Comparison of ENCODE assay signal across 1 cellular context in the genomic region with DNA sequence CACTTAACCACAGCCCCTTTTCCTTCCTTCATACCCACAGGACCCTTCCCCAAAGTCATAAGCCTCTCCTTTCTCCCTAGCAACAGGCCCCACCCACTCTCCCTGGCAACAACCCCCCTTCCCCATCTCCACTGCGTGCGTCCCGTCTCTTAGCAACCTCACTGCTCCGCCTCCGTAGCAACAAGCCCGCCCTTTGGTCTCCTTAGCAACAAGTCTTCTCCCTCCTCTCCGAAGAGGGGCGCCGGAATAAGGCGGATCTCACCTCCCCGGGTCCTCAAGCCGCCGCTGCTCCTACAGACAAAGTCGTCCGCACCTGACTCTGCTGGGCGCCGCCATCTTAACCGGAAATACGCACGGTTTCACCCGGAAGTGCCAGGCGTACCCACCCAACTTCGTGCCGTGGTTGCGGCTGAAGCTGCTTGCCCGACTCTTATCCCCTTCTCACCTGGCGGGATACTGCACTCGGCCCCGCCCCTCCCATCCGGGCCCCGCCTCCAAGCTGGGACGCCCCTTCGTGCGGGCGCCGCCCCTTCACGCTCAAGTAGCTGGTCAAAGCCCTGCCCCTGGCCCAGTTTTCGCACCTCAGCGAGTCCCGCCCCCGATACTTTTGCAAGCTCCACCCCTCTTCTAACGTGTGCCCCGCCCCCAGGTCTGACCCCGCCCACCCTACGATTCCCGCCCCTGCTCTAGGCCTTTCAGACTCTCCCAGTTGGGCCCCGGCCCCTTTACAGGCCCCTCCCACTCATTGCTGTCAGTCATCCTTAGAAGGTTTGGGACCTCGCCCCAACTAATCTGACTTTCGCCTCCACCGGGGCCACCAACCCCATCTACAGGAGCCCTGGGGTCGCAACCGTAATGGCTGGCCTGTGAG.
TF ChIP-seq lines count a peak whose summit lies in the region.

A gene with protein sequence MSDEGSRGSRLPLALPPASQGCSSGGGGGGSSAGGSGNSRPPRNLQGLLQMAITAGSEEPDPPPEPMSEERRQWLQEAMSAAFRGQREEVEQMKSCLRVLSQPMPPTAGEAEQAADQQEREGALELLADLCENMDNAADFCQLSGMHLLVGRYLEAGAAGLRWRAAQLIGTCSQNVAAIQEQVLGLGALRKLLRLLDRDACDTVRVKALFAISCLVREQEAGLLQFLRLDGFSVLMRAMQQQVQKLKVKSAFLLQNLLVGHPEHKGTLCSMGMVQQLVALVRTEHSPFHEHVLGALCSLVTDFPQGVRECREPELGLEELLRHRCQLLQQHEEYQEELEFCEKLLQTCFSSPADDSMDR (minus strand): TSS at position 338 of the 871 bp plus-strand sequence. CDS start 502 bp downstream, outside the sequence.

TF ChIP-seq in K562, 482 proteins besides CTCF, POLR2A, EP300 and RAD21 (continued from another document and continues in another):
- TF ChIP-seq, protein P1, sequence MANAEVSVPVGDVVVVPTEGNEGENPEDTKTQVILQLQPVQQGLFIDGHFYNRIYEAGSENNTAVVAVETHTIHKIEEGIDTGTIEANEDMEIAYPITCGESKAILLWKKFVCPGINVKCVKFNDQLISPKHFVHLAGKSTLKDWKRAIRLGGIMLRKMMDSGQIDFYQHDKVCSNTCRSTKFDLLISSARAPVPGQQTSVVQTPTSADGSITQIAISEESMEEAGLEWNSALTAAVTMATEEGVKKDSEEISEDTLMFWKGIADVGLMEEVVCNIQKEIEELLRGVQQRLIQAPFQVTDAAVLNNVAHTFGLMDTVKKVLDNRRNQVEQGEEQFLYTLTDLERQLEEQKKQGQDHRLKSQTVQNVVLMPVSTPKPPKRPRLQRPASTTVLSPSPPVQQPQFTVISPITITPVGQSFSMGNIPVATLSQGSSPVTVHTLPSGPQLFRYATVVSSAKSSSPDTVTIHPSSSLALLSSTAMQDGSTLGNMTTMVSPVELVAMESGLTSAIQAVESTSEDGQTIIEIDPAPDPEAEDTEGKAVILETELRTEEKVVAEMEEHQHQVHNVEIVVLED (CRISPR knock-in tag; IDR thresholded peaks at IDR 0.05), result peak; percentile 54; the same call in 1 of the 2 replicates
- TF ChIP-seq KDM1A (IDR thresholded peaks at IDR 0.05) (peak; percentile 18 to 73; a peak in 2 of 4 replicates), CC2D1A (IDR thresholded peaks at IDR 0.05) (peak; percentile 41; the same call in 1 of the 2 replicates), TRIM28 (IDR thresholded peaks at IDR 0.05) (peak; percentile 51; the same call in 1 of the 2 replicates), SIN3B (IDR thresholded peaks at IDR 0.05; ENCODE audit: low read depth) (peak; percentile 96), LARP7 (IDR thresholded peaks at IDR 0.05) (0 out of 2 replicates have a peak, but pooled peaks have one; percentile 36), ZKSCAN8 (CRISPR knock-in tag; IDR thresholded peaks at IDR 0.05) (no peak), NFE2L1 (tag; IDR thresholded peaks at IDR 0.05; ENCODE audit: borderline replicate concordance, low read depth) (no peak), ATF1 (CRISPR knock-in tag; IDR thresholded peaks at IDR 0.05) (no peak), ATF1 (tag; IDR thresholded peaks at IDR 0.05) (peak; percentile 97), TARDBP (IDR thresholded peaks at IDR 0.05) (peak; percentile 88), ELF1 (tag; IDR thresholded peaks at IDR 0.05) (peak; percentile 87), PPARD (CRISPR knock-in tag; IDR thresholded peaks at IDR 0.05) (no peak), ZNF217 (CRISPR knock-in tag; IDR thresholded peaks at IDR 0.05) (no peak), CBX3 (IDR thresholded peaks at IDR 0.05; ENCODE audit: borderline replicate concordance in 1 of 2, low read length in 2 of 2) (0 out of 3 replicates have a peak, but pooled peaks of 1 of the 2 experiments have one; percentile 39), NEUROD1 (IDR thresholded peaks at IDR 0.05; ENCODE audit: borderline replicate concordance, low read depth, low read length, partially characterized antibody) (peak; percentile 42), ZNF696 (CRISPR knock-in tag; conservative IDR thresholded peaks at IDR 0.05) (no peak), RCOR1 (IDR thresholded peaks at IDR 0.05; ENCODE audit: borderline replicate concordance in 1 of 2, low read depth in 2 of 2, low read length in 2 of 2) (peak in 1 of 2 experiments; percentile 61; a peak in 2 of 4 replicates), TBP (optimal IDR thresholded peaks at IDR 0.05; ENCODE audit: low read depth, low read length) (peak; percentile 78), POLR2G (IDR thresholded peaks at IDR 0.05; ENCODE audit: low read depth, low read length) (peak; percentile 80), ZNF444 (CRISPR knock-in tag; IDR thresholded peaks at IDR 0.05) (no peak)
- TF ChIP-seq, protein P2, sequence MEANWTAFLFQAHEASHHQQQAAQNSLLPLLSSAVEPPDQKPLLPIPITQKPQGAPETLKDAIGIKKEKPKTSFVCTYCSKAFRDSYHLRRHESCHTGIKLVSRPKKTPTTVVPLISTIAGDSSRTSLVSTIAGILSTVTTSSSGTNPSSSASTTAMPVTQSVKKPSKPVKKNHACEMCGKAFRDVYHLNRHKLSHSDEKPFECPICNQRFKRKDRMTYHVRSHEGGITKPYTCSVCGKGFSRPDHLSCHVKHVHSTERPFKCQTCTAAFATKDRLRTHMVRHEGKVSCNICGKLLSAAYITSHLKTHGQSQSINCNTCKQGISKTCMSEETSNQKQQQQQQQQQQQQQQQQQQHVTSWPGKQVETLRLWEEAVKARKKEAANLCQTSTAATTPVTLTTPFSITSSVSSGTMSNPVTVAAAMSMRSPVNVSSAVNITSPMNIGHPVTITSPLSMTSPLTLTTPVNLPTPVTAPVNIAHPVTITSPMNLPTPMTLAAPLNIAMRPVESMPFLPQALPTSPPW (CRISPR knock-in tag; IDR thresholded peaks at IDR 0.05), result peak; percentile 94
- TF ChIP-seq, protein P3, sequence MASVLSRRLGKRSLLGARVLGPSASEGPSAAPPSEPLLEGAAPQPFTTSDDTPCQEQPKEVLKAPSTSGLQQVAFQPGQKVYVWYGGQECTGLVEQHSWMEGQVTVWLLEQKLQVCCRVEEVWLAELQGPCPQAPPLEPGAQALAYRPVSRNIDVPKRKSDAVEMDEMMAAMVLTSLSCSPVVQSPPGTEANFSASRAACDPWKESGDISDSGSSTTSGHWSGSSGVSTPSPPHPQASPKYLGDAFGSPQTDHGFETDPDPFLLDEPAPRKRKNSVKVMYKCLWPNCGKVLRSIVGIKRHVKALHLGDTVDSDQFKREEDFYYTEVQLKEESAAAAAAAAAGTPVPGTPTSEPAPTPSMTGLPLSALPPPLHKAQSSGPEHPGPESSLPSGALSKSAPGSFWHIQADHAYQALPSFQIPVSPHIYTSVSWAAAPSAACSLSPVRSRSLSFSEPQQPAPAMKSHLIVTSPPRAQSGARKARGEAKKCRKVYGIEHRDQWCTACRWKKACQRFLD (CRISPR knock-in tag; IDR thresholded peaks at IDR 0.05), result peak; percentile 63; the same call in 1 of the 2 replicates
- TF ChIP-seq, protein P4, sequence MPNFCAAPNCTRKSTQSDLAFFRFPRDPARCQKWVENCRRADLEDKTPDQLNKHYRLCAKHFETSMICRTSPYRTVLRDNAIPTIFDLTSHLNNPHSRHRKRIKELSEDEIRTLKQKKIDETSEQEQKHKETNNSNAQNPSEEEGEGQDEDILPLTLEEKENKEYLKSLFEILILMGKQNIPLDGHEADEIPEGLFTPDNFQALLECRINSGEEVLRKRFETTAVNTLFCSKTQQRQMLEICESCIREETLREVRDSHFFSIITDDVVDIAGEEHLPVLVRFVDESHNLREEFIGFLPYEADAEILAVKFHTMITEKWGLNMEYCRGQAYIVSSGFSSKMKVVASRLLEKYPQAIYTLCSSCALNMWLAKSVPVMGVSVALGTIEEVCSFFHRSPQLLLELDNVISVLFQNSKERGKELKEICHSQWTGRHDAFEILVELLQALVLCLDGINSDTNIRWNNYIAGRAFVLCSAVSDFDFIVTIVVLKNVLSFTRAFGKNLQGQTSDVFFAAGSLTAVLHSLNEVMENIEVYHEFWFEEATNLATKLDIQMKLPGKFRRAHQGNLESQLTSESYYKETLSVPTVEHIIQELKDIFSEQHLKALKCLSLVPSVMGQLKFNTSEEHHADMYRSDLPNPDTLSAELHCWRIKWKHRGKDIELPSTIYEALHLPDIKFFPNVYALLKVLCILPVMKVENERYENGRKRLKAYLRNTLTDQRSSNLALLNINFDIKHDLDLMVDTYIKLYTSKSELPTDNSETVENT (CRISPR knock-in tag; IDR thresholded peaks at IDR 0.05), result 0 out of 2 replicates have a peak, but pooled peaks have one; percentile 21
- TF ChIP-seq, protein P5, sequence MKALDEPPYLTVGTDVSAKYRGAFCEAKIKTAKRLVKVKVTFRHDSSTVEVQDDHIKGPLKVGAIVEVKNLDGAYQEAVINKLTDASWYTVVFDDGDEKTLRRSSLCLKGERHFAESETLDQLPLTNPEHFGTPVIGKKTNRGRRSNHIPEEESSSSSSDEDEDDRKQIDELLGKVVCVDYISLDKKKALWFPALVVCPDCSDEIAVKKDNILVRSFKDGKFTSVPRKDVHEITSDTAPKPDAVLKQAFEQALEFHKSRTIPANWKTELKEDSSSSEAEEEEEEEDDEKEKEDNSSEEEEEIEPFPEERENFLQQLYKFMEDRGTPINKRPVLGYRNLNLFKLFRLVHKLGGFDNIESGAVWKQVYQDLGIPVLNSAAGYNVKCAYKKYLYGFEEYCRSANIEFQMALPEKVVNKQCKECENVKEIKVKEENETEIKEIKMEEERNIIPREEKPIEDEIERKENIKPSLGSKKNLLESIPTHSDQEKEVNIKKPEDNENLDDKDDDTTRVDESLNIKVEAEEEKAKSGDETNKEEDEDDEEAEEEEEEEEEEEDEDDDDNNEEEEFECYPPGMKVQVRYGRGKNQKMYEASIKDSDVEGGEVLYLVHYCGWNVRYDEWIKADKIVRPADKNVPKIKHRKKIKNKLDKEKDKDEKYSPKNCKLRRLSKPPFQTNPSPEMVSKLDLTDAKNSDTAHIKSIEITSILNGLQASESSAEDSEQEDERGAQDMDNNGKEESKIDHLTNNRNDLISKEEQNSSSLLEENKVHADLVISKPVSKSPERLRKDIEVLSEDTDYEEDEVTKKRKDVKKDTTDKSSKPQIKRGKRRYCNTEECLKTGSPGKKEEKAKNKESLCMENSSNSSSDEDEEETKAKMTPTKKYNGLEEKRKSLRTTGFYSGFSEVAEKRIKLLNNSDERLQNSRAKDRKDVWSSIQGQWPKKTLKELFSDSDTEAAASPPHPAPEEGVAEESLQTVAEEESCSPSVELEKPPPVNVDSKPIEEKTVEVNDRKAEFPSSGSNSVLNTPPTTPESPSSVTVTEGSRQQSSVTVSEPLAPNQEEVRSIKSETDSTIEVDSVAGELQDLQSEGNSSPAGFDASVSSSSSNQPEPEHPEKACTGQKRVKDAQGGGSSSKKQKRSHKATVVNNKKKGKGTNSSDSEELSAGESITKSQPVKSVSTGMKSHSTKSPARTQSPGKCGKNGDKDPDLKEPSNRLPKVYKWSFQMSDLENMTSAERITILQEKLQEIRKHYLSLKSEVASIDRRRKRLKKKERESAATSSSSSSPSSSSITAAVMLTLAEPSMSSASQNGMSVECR (CRISPR knock-in tag; IDR thresholded peaks at IDR 0.05), result peak; percentile 99
- TF ChIP-seq, protein P6, sequence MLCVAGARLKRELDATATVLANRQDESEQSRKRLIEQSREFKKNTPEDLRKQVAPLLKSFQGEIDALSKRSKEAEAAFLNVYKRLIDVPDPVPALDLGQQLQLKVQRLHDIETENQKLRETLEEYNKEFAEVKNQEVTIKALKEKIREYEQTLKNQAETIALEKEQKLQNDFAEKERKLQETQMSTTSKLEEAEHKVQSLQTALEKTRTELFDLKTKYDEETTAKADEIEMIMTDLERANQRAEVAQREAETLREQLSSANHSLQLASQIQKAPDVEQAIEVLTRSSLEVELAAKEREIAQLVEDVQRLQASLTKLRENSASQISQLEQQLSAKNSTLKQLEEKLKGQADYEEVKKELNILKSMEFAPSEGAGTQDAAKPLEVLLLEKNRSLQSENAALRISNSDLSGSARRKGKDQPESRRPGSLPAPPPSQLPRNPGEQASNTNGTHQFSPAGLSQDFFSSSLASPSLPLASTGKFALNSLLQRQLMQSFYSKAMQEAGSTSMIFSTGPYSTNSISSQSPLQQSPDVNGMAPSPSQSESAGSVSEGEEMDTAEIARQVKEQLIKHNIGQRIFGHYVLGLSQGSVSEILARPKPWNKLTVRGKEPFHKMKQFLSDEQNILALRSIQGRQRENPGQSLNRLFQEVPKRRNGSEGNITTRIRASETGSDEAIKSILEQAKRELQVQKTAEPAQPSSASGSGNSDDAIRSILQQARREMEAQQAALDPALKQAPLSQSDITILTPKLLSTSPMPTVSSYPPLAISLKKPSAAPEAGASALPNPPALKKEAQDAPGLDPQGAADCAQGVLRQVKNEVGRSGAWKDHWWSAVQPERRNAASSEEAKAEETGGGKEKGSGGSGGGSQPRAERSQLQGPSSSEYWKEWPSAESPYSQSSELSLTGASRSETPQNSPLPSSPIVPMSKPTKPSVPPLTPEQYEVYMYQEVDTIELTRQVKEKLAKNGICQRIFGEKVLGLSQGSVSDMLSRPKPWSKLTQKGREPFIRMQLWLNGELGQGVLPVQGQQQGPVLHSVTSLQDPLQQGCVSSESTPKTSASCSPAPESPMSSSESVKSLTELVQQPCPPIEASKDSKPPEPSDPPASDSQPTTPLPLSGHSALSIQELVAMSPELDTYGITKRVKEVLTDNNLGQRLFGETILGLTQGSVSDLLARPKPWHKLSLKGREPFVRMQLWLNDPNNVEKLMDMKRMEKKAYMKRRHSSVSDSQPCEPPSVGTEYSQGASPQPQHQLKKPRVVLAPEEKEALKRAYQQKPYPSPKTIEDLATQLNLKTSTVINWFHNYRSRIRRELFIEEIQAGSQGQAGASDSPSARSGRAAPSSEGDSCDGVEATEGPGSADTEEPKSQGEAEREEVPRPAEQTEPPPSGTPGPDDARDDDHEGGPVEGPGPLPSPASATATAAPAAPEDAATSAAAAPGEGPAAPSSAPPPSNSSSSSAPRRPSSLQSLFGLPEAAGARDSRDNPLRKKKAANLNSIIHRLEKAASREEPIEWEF (CRISPR knock-in tag; IDR thresholded peaks at IDR 0.05), result no peak
- TF ChIP-seq, protein P7, sequence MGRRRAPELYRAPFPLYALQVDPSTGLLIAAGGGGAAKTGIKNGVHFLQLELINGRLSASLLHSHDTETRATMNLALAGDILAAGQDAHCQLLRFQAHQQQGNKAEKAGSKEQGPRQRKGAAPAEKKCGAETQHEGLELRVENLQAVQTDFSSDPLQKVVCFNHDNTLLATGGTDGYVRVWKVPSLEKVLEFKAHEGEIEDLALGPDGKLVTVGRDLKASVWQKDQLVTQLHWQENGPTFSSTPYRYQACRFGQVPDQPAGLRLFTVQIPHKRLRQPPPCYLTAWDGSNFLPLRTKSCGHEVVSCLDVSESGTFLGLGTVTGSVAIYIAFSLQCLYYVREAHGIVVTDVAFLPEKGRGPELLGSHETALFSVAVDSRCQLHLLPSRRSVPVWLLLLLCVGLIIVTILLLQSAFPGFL (CRISPR knock-in tag; IDR thresholded peaks at IDR 0.05), result no peak
